Comparison of ENCODE assay signal across 8 cellular contexts in the genomic region with DNA sequence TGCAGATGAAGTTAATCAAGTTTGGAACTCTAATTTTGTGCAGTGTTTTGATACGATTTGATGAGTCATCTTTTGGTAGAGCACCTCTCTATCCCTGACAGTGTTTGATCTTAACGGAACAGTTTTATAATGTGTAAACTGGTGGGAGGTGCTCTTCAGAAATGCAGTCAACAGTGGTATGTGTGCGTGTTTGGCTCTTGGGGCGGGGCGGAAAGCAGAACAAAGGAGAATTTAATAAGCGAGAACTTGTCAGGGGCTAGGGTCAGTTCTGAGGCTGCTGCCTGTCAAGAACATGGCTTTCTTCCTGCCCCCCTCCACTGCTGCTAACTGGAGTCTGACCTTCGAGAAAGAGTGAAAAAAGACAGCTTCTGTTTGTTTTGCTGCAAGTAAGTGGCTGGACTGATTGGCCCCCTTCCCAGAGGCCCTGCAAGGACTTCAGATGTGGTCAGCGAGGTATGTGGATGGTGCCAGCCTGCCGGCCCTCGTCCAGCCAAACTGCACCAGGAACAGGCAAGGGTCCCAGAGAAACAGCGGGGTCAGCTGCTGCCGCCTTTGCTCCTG. TPM values are rescaled to one million over a fixed set of nuclear protein-coding genes. Genes with fewer than 3 reads are reported as not detected.
DNase-seq lines count a peak whose midpoint lies in the region; ATAC-seq, FAIRE-seq and TF ChIP-seq lines count a peak whose summit lies in the region.

No MANE protein-coding gene starts in this region.

- intact Hi-C loops in kidney (cut with DNase I): no loop called here

- FAIRE-seq in kidney (lab: Jason Lieb, UNC) (no peak), GM19239 (lab: Jason Lieb, UNC) (no peak)

- H3K27ac ChIP-seq in kidney (ENCODE audit: low read depth in 2 of 2, low read length in 2 of 2): peak overlapping the region in 1 of 2 donors; percentile 51

- H3K27me3 Mint-ChIP-seq in T-helper 1 cell treated with Interleukin-12 subunit alpha and Interleukin-12 subunit beta and Interleukin-4 antibody, amounts not matched to agents 30 μg/mL and 1 μg/mL, for 36 hours (ENCODE audit: low read depth): no peaks in the 10 kb centered on the region

- H3K4me1 ChIP-seq in kidney (ENCODE audit: control insufficient read depth in 1 of 2, insufficient read depth in 1 of 2, low read depth in 1 of 2, low read length in 2 of 2): peaks cover 12% of the 10 kb centered on the region in 2 donors

- H3K9me3 ChIP-seq in kidney (ENCODE audit: control insufficient read depth in 1 of 2, low read length in 2 of 2): no peaks in the 10 kb centered on the region

- H3K4me3 Mint-ChIP-seq in T-helper 1 cell treated with Interleukin-12 subunit alpha and Interleukin-12 subunit beta and Interleukin-4 antibody, amounts not matched to agents 30 μg/mL and 1 μg/mL, for 36 hours: peak overlapping the region; percentile 51

- H3K4me3 ChIP-seq in kidney (ENCODE audit: low read length in 2 of 2): peak overlapping the region in 1 of 2 donors; percentile 13

- no peaks in the 10 kb centered on the region for H3K9me3 Mint-ChIP-seq in T-helper 1 cell treated with Interleukin-12 subunit alpha and Interleukin-12 subunit beta and Interleukin-4 antibody, amounts not matched to agents 30 μg/mL and 1 μg/mL, for 36 hours

- DNase-seq in DMS79 (lab: John Stamatoyannopoulos, UW) (peak; percentile 67), astrocyte of the hippocampus (ENCODE audit: low read depth, low spot score) (peak; percentile 98), kidney (peak; percentile 85), GM19239 (ENCODE audit: insufficient read length, low spot score) (no peak)
- DNase-seq in stimulated activated CD4-positive, alpha-beta T cell treated with anti-CD3 and anti-CD28 coated beads, Interleukin-12 subunit alpha, Interleukin-12 subunit beta, amount 100 ng/mL, for 48 hours (ENCODE audit: low read depth in 2 of 3, low spot score in 1 of 3): peak; percentile 44 to 53 (median 49)

- H3K9ac ChIP-seq in kidney (ENCODE audit: low read length in 2 of 2): no peak overlapping the region

- TF ChIP-seq CTCF in kidney (IDR thresholded peaks at IDR 0.05; ENCODE audit: borderline replicate concordance, extremely low read depth, insufficient read depth): no peak

- H3K27ac Mint-ChIP-seq in T-helper 1 cell treated with Interleukin-12 subunit alpha and Interleukin-12 subunit beta and Interleukin-4 antibody, amounts not matched to agents 30 μg/mL and 1 μg/mL, for 36 hours: peak overlapping the region; percentile 62

- ATAC-seq in GM21717 (IDR thresholded peaks at IDR 0.05; ENCODE audit: unreplicated experiment) (no peak), GM18498 (IDR thresholded peaks at IDR 0.05; ENCODE audit: unreplicated experiment) (no peak)

- peaks cover 23% of the 10 kb centered on the region for H3K36me3 Mint-ChIP-seq in T-helper 1 cell treated with Interleukin-12 subunit alpha and Interleukin-12 subunit beta and Interleukin-4 antibody, amounts not matched to agents 30 μg/mL and 1 μg/mL, for 36 hours (ENCODE audit: low read depth)

- peaks cover 49% of the 10 kb centered on the region for H3K4me1 Mint-ChIP-seq in T-helper 1 cell treated with Interleukin-12 subunit alpha and Interleukin-12 subunit beta and Interleukin-4 antibody, amounts not matched to agents 30 μg/mL and 1 μg/mL, for 36 hours (ENCODE audit: low read depth)

- no peaks in the 10 kb centered on the region for H3K36me3 ChIP-seq in kidney (ENCODE audit: control insufficient read depth in 1 of 2, insufficient read depth in 2 of 2, low read length in 2 of 2)

RNA-seq across cellular contexts. Expression of a gene that starts 40.8 kb away (rescaled TPM):
- total RNA-seq in kidney: 14.2 TPM
- 3.2 TPM for polyA plus RNA-seq in kidney (ENCODE audit: insufficient read depth, low read depth, low replicate concordance)

RNA-seq across cellular contexts. Expression of a gene that starts 59.6 kb away (rescaled TPM):
- 49.4 TPM for total RNA-seq in kidney
- polyA plus RNA-seq in kidney (ENCODE audit: insufficient read depth, low read depth, low replicate concordance): 39.5 TPM
